Comparison of ENCODE assay signal across 9 cellular contexts in genomic region chr5:83306572-83307241, GRCh38.
DNase-seq lines count a peak whose midpoint lies in the region; ATAC-seq and TF ChIP-seq lines count a peak whose summit lies in the region.
"Had no signal": no experiment of that assay in that cellular context is flagged by ENCODE, and none has a peak within 500 bp of the region (broad histone marks: within the 10 kb centered on the region; RNA-seq: fewer than 3 reads in every experiment).

No MANE protein-coding gene starts in this region.

- TF ChIP-seq POLR2A in vagina (IDR thresholded peaks at IDR 0.05): no peak

- H3K4me1 ChIP-seq in vagina: no peaks in the 10 kb centered on the region

- peak; percentile 98 for ATAC-seq in HG02763 (IDR thresholded peaks at IDR 0.05; ENCODE audit: unreplicated experiment)
- peak; percentile 73 to 86 for ATAC-seq in natural killer cell treated with Interleukin-12 subunit alpha and Interleukin-12 subunit beta and Interleukin-15 and Interleukin-18, amount 100 ng/mL, for 72 hours

- H3K27me3 ChIP-seq in vagina: no peaks in the 10 kb centered on the region

- TF ChIP-seq CTCF in vagina (IDR thresholded peaks at IDR 0.05): no peak

- H3K36me3 Mint-ChIP-seq in natural killer cell treated with Interleukin-12 subunit alpha and Interleukin-12 subunit beta and Interleukin-15 and Interleukin-18, amount 100 ng/mL, for 72 hours: no peaks in the 10 kb centered on the region

- H3K36me3 ChIP-seq in vagina: no peaks in the 10 kb centered on the region

- no peaks in the 10 kb centered on the region for H3K27me3 Mint-ChIP-seq in natural killer cell treated with Interleukin-12 subunit alpha and Interleukin-12 subunit beta and Interleukin-15 and Interleukin-18, amount 100 ng/mL, for 72 hours
- H3K27me3 Mint-ChIP-seq: activated naive CD8-positive, alpha-beta T cell had no signal

- H3K4me3 ChIP-seq in vagina: no peak overlapping the region

- H3K9me3 Mint-ChIP-seq in natural killer cell treated with Interleukin-12 subunit alpha and Interleukin-12 subunit beta and Interleukin-15 and Interleukin-18, amount 100 ng/mL, for 72 hours: peaks cover 4% of the 10 kb centered on the region

- intact Hi-C loops in vagina (cut with DNase I): no loop called here

- DNase-seq in stimulated activated CD4-positive, alpha-beta T cell treated with anti-CD3 and anti-CD28 coated beads, Interleukin-2, amount 100 ng/mL, for 48 hours: peak; percentile 0 to 1
- DNase-seq in stimulated activated CD4-positive, alpha-beta T cell treated with anti-CD3 and anti-CD28 coated beads, Interleukin-4, amount 100 ng/mL, for 1 hour: no peak
- peak; percentile 99 for DNase-seq in NOMO-1 treated with DMSO at 0.1 percent for 48 hours (lab: John Stamatoyannopoulos, UW; ENCODE audit: unreplicated experiment)
- peak; percentile 25 for DNase-seq in dermis blood vessel endothelial cell
- DNase-seq in natural killer cell treated with Interleukin-12 subunit alpha and Interleukin-12 subunit beta and Interleukin-15 and Interleukin-18, amount 100 ng/mL, for 72 hours (ENCODE audit: low spot score): no peak
- no peak for DNase-seq in NCI-H2196 treated with DMSO at 0.1 percent for 48 hours (lab: John Stamatoyannopoulos, UW; ENCODE audit: unreplicated experiment)
- DNase-seq in vagina (ENCODE audit: extremely low spot score in 2 of 2): no peak

- peak overlapping the region; percentile 13 for H3K4me3 Mint-ChIP-seq in natural killer cell treated with Interleukin-12 subunit alpha and Interleukin-12 subunit beta and Interleukin-15 and Interleukin-18, amount 100 ng/mL, for 72 hours
- H3K4me3 Mint-ChIP-seq: activated naive CD8-positive, alpha-beta T cell had no signal

- no peak overlapping the region for H3K27ac ChIP-seq in vagina

- no peaks in the 10 kb centered on the region for H3K9me3 ChIP-seq in vagina

- H3K27ac Mint-ChIP-seq in natural killer cell treated with Interleukin-12 subunit alpha and Interleukin-12 subunit beta and Interleukin-15 and Interleukin-18, amount 100 ng/mL, for 72 hours: peak overlapping the region in 1 of 2 donors; percentile 6
- H3K27ac Mint-ChIP-seq: activated naive CD8-positive, alpha-beta T cell had no signal

- peaks cover 5 to 8% of the 10 kb centered on the region in 2 donors for H3K4me1 Mint-ChIP-seq in natural killer cell treated with Interleukin-12 subunit alpha and Interleukin-12 subunit beta and Interleukin-15 and Interleukin-18, amount 100 ng/mL, for 72 hours (ENCODE audit: low read depth in 2 of 2)

Comparison
In these comparisons a context has a peak if more than half of its experiments do, and no peak if none do; other contexts are left out.
1. DNase-seq: peak in stimulated activated CD4-positive, alpha-beta T cell treated with anti-CD3 and anti-CD28 coated beads, Interleukin-2, amount 100 ng/mL, for 48 hours (2 of 2), NOMO-1 treated with DMSO at 0.1 percent for 48 hours (single experiment) and dermis blood vessel endothelial cell (single experiment); none in stimulated activated CD4-positive, alpha-beta T cell treated with anti-CD3 and anti-CD28 coated beads, Interleukin-4, amount 100 ng/mL, for 1 hour (single experiment), natural killer cell treated with Interleukin-12 subunit alpha and Interleukin-12 subunit beta and Interleukin-15 and Interleukin-18, amount 100 ng/mL, for 72 hours (single experiment), NCI-H2196 treated with DMSO at 0.1 percent for 48 hours (single experiment) and vagina (0 of 2).